ENCODE assay signal across 2 cellular contexts in genomic region chr1:35555212-35555584, GRCh38.
TF ChIP-seq lines count a peak whose summit lies in the region.

No MANE protein-coding gene starts in this region.

TF ChIP-seq in SK-N-SH, 30 proteins besides CTCF, POLR2A, EP300 and RAD21 (continued from another document):
- TF ChIP-seq TCF12 (IDR thresholded peaks at IDR 0.05) (no peak), MEF2A (IDR thresholded peaks at IDR 0.05; ENCODE audit: borderline replicate concordance, low read depth) (no peak), FOXM1 (IDR thresholded peaks at IDR 0.05; ENCODE audit: low read depth) (no peak), GABPA (IDR thresholded peaks at IDR 0.05; ENCODE audit: low read depth) (no peak), TAF1 (IDR thresholded peaks at IDR 0.05; ENCODE audit: borderline replicate concordance, low read depth, low read length) (no peak), JUND (IDR thresholded peaks at IDR 0.05) (no peak), CHD2 (IDR thresholded peaks at IDR 0.05; ENCODE audit: low read length, partially characterized antibody) (no peak), SIN3A (IDR thresholded peaks at IDR 0.05; ENCODE audit: borderline replicate concordance, low read depth, low read length) (no peak), EZH2phosphoT487 (IDR thresholded peaks at IDR 0.05; ENCODE audit: borderline replicate concordance, low read depth) (no peak), FOXJ3 (CRISPR knock-in tag; IDR thresholded peaks at IDR 0.05) (no peak), POLR2AphosphoS5 (IDR thresholded peaks at IDR 0.05; ENCODE audit: low read depth, low read length) (no peak), USF1 (IDR thresholded peaks at IDR 0.05; ENCODE audit: borderline replicate concordance, low read depth) (no peak), TEAD4 (IDR thresholded peaks at IDR 0.05; ENCODE audit: borderline replicate concordance, insufficient read depth) (no peak), IRF3 (IDR thresholded peaks at IDR 0.05; ENCODE audit: low read depth, low read length) (no peak)

TF ChIP-seq in SK-N-SH treated with all-trans-retinoic acid at 6 μM for 48 hours, 23 proteins besides CTCF, POLR2A, EP300 and RAD21 (continued from another document):
- no peak for TF ChIP-seq CSRNP3 (CRISPR knock-in tag; IDR thresholded peaks at IDR 0.05)
- no peak for TF ChIP-seq TCF4 (CRISPR knock-in tag; IDR thresholded peaks at IDR 0.05; ENCODE audit: borderline replicate concordance)
